ENCODE assay signal across 20 cellular contexts in the genomic region with DNA sequence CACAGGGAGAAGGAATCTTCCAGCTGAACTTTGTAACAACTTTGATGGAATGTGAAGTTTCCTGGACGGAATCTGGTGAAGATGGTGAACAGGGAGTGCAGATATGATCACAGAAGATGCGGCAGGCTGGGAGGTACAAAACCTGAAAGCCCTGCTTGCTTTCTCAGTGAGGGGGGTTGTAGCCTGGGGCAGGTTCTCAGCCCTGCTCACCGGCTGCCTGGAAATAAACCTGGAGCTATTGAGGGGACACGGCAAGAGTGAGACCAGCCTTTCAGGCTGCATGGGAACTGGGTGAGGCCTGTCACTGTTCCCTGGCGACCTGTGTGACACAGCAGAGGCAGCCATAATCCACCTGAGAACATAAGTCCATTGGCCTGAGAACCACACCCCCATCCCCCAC.
DNase-seq lines count a peak whose midpoint lies in the region; ATAC-seq and TF ChIP-seq lines count a peak whose summit lies in the region.
"Had no signal": no experiment of that assay in that cellular context is flagged by ENCODE, and none has a peak within 500 bp of the region (broad histone marks: within the 10 kb centered on the region; RNA-seq: fewer than 3 reads in every experiment).

No MANE protein-coding gene starts in this region.

- no peak for TF ChIP-seq POLR2A in spleen (IDR thresholded peaks at IDR 0.05)

- H3K4me1 Mint-ChIP-seq in stimulated activated naive CD8-positive, alpha-beta T cell treated with anti-CD3 and anti-CD28 coated beads, Interleukin-15, amount 100 ng/mL, for 72 hours: peaks cover 50% of the 10 kb centered on the region
- H3K4me1 Mint-ChIP-seq in naive thymus-derived CD8-positive, alpha-beta T cell: peaks cover 21 to 34% (median 24%) of the 10 kb centered on the region in 4 donors

- H3K9me3 ChIP-seq in WERI-Rb-1 (ENCODE audit: severe bottlenecking): peaks cover 6% of the 10 kb centered on the region
- no peaks in the 10 kb centered on the region for H3K9me3 ChIP-seq in spleen
- H3K9me3 ChIP-seq: SJCRH30 had no signal

- H3K27me3 ChIP-seq in WERI-Rb-1 (ENCODE audit: insufficient read depth, low read depth, severe bottlenecking) (no peaks in the 10 kb centered on the region), spleen (replicated peaks in 1 of 7) (no peaks in the 10 kb centered on the region)
- H3K27me3 ChIP-seq: SJCRH30 had no signal

- peak; percentile 31 for ATAC-seq in stimulated activated naive CD8-positive, alpha-beta T cell treated with anti-CD3 and anti-CD28 coated beads, Interleukin-15, amount 100 ng/mL, for 72 hours
- no peak for ATAC-seq in stimulated activated naive CD8-positive, alpha-beta T cell treated with anti-CD3 and anti-CD28 coated beads, Interleukin-15, Interleukin-2, amounts not matched to agents 100 U/mL and 50 U/mL, for 24 hours
- peak in 1 of 2 donors; percentile 7 for ATAC-seq in naive thymus-derived CD8-positive, alpha-beta T cell
- ATAC-seq in SK-N-SH treated with all-trans-retinoic acid at 6 μM for 48 hours (no peak), GM21367 (IDR thresholded peaks at IDR 0.05; ENCODE audit: unreplicated experiment) (no peak)
- ATAC-seq: Right ventricle myocardium inferior had no signal

- H3K36me3 ChIP-seq in WERI-Rb-1: peaks cover 3% of the 10 kb centered on the region; the same call in 1 of the 2 replicates
- peaks cover 0 to 17% (median 0%) of the 10 kb centered on the region in 6 donors for H3K36me3 ChIP-seq in spleen
- H3K36me3 ChIP-seq: SJCRH30 had no signal

- peak overlapping the region; percentile 16 to 84 for H3K27ac Mint-ChIP-seq in stimulated activated naive CD8-positive, alpha-beta T cell treated with anti-CD3 and anti-CD28 coated beads, Interleukin-15, amount 100 ng/mL, for 72 hours
- peak overlapping the region in 8 of 10 donors; percentile 18 to 95 (median 93) for H3K27ac Mint-ChIP-seq in naive thymus-derived CD8-positive, alpha-beta T cell

- no peak for DNase-seq in stimulated activated naive CD8-positive, alpha-beta T cell treated with anti-CD3 and anti-CD28 coated beads, Interleukin-15, amount 100 ng/mL, for 72 hours
- no peak for DNase-seq in stimulated activated naive CD8-positive, alpha-beta T cell treated with anti-CD3 and anti-CD28 coated beads, Interleukin-15, Interleukin-2, amounts not matched to agents 100 U/mL and 50 U/mL, for 24 hours
- DNase-seq in WERI-Rb-1 (peak; percentile 73), spleen (no peak)
- no peak for DNase-seq in naive thymus-derived CD8-positive, alpha-beta T cell
- DNase-seq: 8988T, ACHN, COR-L47, GOT3, HCEC 1CT, MV-4-11, NCI-H1105 treated with DMSO at 0.1 percent for 48 hours, NCI-H146, NCI-H446, NCI-H524 treated with DMSO at 0.1 percent for 48 hours, SJCRH30 had no signal

- H3K27ac ChIP-seq in WERI-Rb-1 (no peak overlapping the region), spleen (no peak overlapping the region)
- H3K27ac ChIP-seq: SJCRH30 had no signal

- H3K4me3 ChIP-seq in WERI-Rb-1 (ENCODE audit: low read depth, low read length): no peak overlapping the region
- no peak overlapping the region for H3K4me3 ChIP-seq in spleen
- H3K4me3 ChIP-seq: SJCRH30 had no signal

- peaks cover 0 to 17% of the 10 kb centered on the region in 2 donors for H3K9me3 Mint-ChIP-seq in stimulated activated naive CD8-positive, alpha-beta T cell treated with anti-CD3 and anti-CD28 coated beads, Interleukin-15, amount 100 ng/mL, for 72 hours
- H3K9me3 Mint-ChIP-seq in naive thymus-derived CD8-positive, alpha-beta T cell: peaks cover 0 to 3% (median 0%) of the 10 kb centered on the region in 9 donors
- H3K9me3 Mint-ChIP-seq: CD4-positive, alpha-beta T cell had no signal

- no peaks in the 10 kb centered on the region for H3K27me3 Mint-ChIP-seq in stimulated activated naive CD8-positive, alpha-beta T cell treated with anti-CD3 and anti-CD28 coated beads, Interleukin-15, amount 100 ng/mL, for 72 hours
- no peaks in the 10 kb centered on the region for H3K27me3 Mint-ChIP-seq in naive thymus-derived CD8-positive, alpha-beta T cell
- H3K27me3 Mint-ChIP-seq: CD4-positive, alpha-beta T cell had no signal

- POLR2A ChIA-PET in naive thymus-derived CD8-positive, alpha-beta T cell (lab: Charles Lee): interaction anchor here (1.1 to 1.6 kb wide), 2 partner anchors 16 to 37 kb away, joined by 4 read pairs; no protein-coding TSS in a partner anchor

- no peak for TF ChIP-seq CTCF in WERI-Rb-1 (IDR thresholded peaks at IDR 0.05; ENCODE audit: low read depth, low read length)
- no peak for TF ChIP-seq CTCF in spleen (IDR thresholded peaks at IDR 0.05 in 8 of 11, conservative IDR thresholded peaks at IDR 0.05 in 3 of 11)

- peaks cover 0 to 15% (median 0%) of the 10 kb centered on the region in 6 donors for H3K4me1 ChIP-seq in spleen
- H3K4me1 ChIP-seq: SJCRH30 had no signal

- no peak overlapping the region for H3K4me3 Mint-ChIP-seq in stimulated activated naive CD8-positive, alpha-beta T cell treated with anti-CD3 and anti-CD28 coated beads, Interleukin-15, amount 100 ng/mL, for 72 hours
- H3K4me3 Mint-ChIP-seq in naive thymus-derived CD8-positive, alpha-beta T cell: peak overlapping the region in 1 of 10 donors; percentile 60
- H3K4me3 Mint-ChIP-seq: CD4-positive, alpha-beta T cell had no signal

- WGBS in spleen, 5 donors: 95 to 100% (median 96%) methylated on average over 5 of the region's 5 CpGs

- peaks cover 0 to 23% (median 18%) of the 10 kb centered on the region in 3 donors for H3K36me3 Mint-ChIP-seq in naive thymus-derived CD8-positive, alpha-beta T cell

- intact Hi-C loops in spleen (cut with DNase I; ENCODE audit: low total_unique reads): no loop called here

TF ChIP-seq in SK-N-SH treated with all-trans-retinoic acid at 6 μM for 48 hours, 23 proteins besides CTCF, POLR2A, EP300 and RAD21 (continues in another document):
- no peak for TF ChIP-seq ZNF70 (CRISPR knock-in tag; IDR thresholded peaks at IDR 0.05)
- no peak for TF ChIP-seq CSRNP3 (CRISPR knock-in tag; IDR thresholded peaks at IDR 0.05)
- no peak for TF ChIP-seq TCF4 (CRISPR knock-in tag; IDR thresholded peaks at IDR 0.05; ENCODE audit: borderline replicate concordance)
- TF ChIP-seq, protein P1, sequence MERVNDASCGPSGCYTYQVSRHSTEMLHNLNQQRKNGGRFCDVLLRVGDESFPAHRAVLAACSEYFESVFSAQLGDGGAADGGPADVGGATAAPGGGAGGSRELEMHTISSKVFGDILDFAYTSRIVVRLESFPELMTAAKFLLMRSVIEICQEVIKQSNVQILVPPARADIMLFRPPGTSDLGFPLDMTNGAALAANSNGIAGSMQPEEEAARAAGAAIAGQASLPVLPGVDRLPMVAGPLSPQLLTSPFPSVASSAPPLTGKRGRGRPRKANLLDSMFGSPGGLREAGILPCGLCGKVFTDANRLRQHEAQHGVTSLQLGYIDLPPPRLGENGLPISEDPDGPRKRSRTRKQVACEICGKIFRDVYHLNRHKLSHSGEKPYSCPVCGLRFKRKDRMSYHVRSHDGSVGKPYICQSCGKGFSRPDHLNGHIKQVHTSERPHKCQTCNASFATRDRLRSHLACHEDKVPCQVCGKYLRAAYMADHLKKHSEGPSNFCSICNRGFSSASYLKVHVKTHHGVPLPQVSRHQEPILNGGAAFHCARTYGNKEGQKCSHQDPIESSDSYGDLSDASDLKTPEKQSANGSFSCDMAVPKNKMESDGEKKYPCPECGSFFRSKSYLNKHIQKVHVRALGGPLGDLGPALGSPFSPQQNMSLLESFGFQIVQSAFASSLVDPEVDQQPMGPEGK (CRISPR knock-in tag; IDR thresholded peaks at IDR 0.05; ENCODE audit: borderline replicate concordance): no peak
- no peak for TF ChIP-seq CREB5 (CRISPR knock-in tag; IDR thresholded peaks at IDR 0.05; ENCODE audit: low read depth)
- TF ChIP-seq BACH2 (CRISPR knock-in tag; IDR thresholded peaks at IDR 0.05; ENCODE audit: borderline replicate concordance): no peak
- no peak for TF ChIP-seq ZFP3 (CRISPR knock-in tag; IDR thresholded peaks at IDR 0.05)
- TF ChIP-seq CSDC2 (CRISPR knock-in tag; IDR thresholded peaks at IDR 0.05): no peak
- TF ChIP-seq PPARA (CRISPR knock-in tag; IDR thresholded peaks at IDR 0.05; ENCODE audit: borderline replicate concordance): no peak
- TF ChIP-seq POU6F1 (CRISPR knock-in tag; IDR thresholded peaks at IDR 0.05; ENCODE audit: borderline replicate concordance, low read depth): no peak
- no peak for TF ChIP-seq OSR1 (CRISPR knock-in tag; IDR thresholded peaks at IDR 0.05)
